Comparison of ENCODE assay signal across 23 cellular contexts in genomic region chr15:31102374-31103342, GRCh38. TPM values are rescaled to one million over a fixed set of nuclear protein-coding genes. Genes with fewer than 3 reads are reported as not detected.
"Had no signal": no experiment of that assay in that cellular context is flagged by ENCODE, and none has a peak within 500 bp of the region (broad histone marks: within the 10 kb centered on the region; RNA-seq: fewer than 3 reads in every experiment).

No MANE protein-coding gene starts in this region.

- H3K4me1 Mint-ChIP-seq: central memory CD8-positive, alpha-beta T cell had no signal

- H3K27ac ChIP-seq: body of pancreas, epithelial cell of prostate, gastroesophageal sphincter, neutrophil, thoracic aorta had no signal

- H3K27me3 ChIP-seq: body of pancreas, neutrophil had no signal

- H3K27ac Mint-ChIP-seq: activated CD4-positive, alpha-beta memory T cell treated with anti-CD3 and anti-CD28 coated beads for 36 hours; effector memory CD8-positive, alpha-beta T cell had no signal

- H3K4me3 Mint-ChIP-seq: activated CD4-positive, alpha-beta memory T cell treated with anti-CD3 and anti-CD28 coated beads for 36 hours; activated T-cell treated with anti-CD3 and anti-CD28 coated beads, Interleukin-2, amount 50 U/mL, for 4 hours; central memory CD8-positive, alpha-beta T cell; effector memory CD8-positive, alpha-beta T cell had no signal

- H3K9me3 Mint-ChIP-seq: activated CD4-positive, alpha-beta memory T cell treated with anti-CD3 and anti-CD28 coated beads for 36 hours; activated T-cell treated with anti-CD3 and anti-CD28 coated beads, Interleukin-2, amount 50 U/mL, for 4 hours; central memory CD8-positive, alpha-beta T cell; effector memory CD8-positive, alpha-beta T cell had no signal

- DNase-seq: activated CD4-positive, alpha-beta memory T cell treated with anti-CD3 and anti-CD28 coated beads for 36 hours; activated CD4-positive, alpha-beta T cell treated with anti-CD3 and anti-CD28 coated beads for 1 hour; activated effector memory CD4-positive, alpha-beta T cell treated with Interleukin-2 at 50 U/mL for 16 hours; activated naive CD4-positive, alpha-beta T cell treated with anti-CD3 and anti-CD28 coated beads, Interleukin-2, amount 50 U/mL, for 16 hours; activated T-cell treated with anti-CD3 and anti-CD28 coated beads, Interleukin-2, amount 50 U/mL, for 4 hours; body of pancreas; effector memory CD8-positive, alpha-beta T cell; midbrain; stimulated activated CD4-positive, alpha-beta T cell treated with anti-CD3 and anti-CD28 coated beads, Interleukin-15, amount 100 ng/mL, for 24 hours; stimulated activated CD4-positive, alpha-beta T cell treated with anti-CD3 and anti-CD28 coated beads, Interleukin-4, amount 100 ng/mL, for 24 hours; stimulated activated naive CD4-positive, alpha-beta T cell; T-helper 1 cell; T1000 had no signal

- H3K4me3 ChIP-seq: body of pancreas, gastroesophageal sphincter, lung, skin epidermis, thoracic aorta had no signal

- H3K9me3 ChIP-seq: body of pancreas, gastroesophageal sphincter, neutrophil, thoracic aorta had no signal

- ATAC-seq: activated T-cell treated with anti-CD3 and anti-CD28 coated beads, Interleukin-2, amount 50 U/mL, for 4 hours; body of pancreas; effector memory CD8-positive, alpha-beta T cell; gastroesophageal sphincter had no signal

- H3K36me3 ChIP-seq: gastroesophageal sphincter, neutrophil, thoracic aorta had no signal

- H3K4me1 ChIP-seq: gastroesophageal sphincter had no signal

- H3K36me3 Mint-ChIP-seq: activated CD4-positive, alpha-beta memory T cell treated with anti-CD3 and anti-CD28 coated beads for 36 hours had no signal

RNA-seq across cellular contexts. Expression of gene TRPM1, which starts 1.1 kb away (rescaled TPM):
- total RNA-seq: activated CD4-positive, alpha-beta memory T cell treated with anti-CD3 and anti-CD28 coated beads for 36 hours; activated T-cell treated with anti-CD3 and anti-CD28 coated beads, Interleukin-2, amount 50 U/mL, for 4 hours; body of pancreas; gastroesophageal sphincter; lung; myocyte; thoracic aorta; urinary bladder had no signal
- polyA plus RNA-seq: SK-N-SH, urinary bladder had no signal
